Comparison of ENCODE assay signal across 2 cellular contexts in genomic region chr9:126788631-126789349, GRCh38.
TF ChIP-seq lines count a peak whose summit lies in the region.

No MANE protein-coding gene starts in this region.

TF ChIP-seq in GM23338, 12 proteins besides CTCF, POLR2A, EP300 and RAD21:
- no peak for TF ChIP-seq ETS1 (IDR thresholded peaks at IDR 0.05)
- no peak for TF ChIP-seq POLR2AphosphoS5 (IDR thresholded peaks at IDR 0.05; ENCODE audit: low read depth)
- TF ChIP-seq JUNB (IDR thresholded peaks at IDR 0.05; ENCODE audit: unreplicated experiment): no peak
- no peak for TF ChIP-seq ZNF331 (CRISPR knock-in tag; IDR thresholded peaks at IDR 0.05; ENCODE audit: low read depth)
- TF ChIP-seq EZH2 (IDR thresholded peaks at IDR 0.05; ENCODE audit: low read depth, unreplicated experiment): no peak
- TF ChIP-seq ZNF114 (CRISPR knock-in tag; IDR thresholded peaks at IDR 0.05): no peak
- no peak for TF ChIP-seq ZNF462 (CRISPR knock-in tag; IDR thresholded peaks at IDR 0.05)
- TF ChIP-seq STAT1 (IDR thresholded peaks at IDR 0.05; ENCODE audit: unreplicated experiment): no peak
- no peak for TF ChIP-seq REST (IDR thresholded peaks at IDR 0.05; ENCODE audit: unreplicated experiment)
- no peak for TF ChIP-seq CREB1 (CRISPR knock-in tag; IDR thresholded peaks at IDR 0.05; ENCODE audit: low read depth)
- TF ChIP-seq NANOG (IDR thresholded peaks at IDR 0.05; ENCODE audit: borderline replicate concordance): no peak
- no peak for TF ChIP-seq EZH2phosphoT487 (IDR thresholded peaks at IDR 0.05; ENCODE audit: unreplicated experiment)
TF ChIP-seq in GM23338: peak in this region for 0.

TF ChIP-seq in K562, 482 proteins besides CTCF, POLR2A, EP300 and RAD21 (continued from another document and continues in another):
- TF ChIP-seq, protein P1, sequence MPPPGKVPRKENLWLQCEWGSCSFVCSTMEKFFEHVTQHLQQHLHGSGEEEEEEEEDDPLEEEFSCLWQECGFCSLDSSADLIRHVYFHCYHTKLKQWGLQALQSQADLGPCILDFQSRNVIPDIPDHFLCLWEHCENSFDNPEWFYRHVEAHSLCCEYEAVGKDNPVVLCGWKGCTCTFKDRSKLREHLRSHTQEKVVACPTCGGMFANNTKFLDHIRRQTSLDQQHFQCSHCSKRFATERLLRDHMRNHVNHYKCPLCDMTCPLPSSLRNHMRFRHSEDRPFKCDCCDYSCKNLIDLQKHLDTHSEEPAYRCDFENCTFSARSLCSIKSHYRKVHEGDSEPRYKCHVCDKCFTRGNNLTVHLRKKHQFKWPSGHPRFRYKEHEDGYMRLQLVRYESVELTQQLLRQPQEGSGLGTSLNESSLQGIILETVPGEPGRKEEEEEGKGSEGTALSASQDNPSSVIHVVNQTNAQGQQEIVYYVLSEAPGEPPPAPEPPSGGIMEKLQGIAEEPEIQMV (tag; conservative IDR thresholded peaks at IDR 0.05; ENCODE audit: low read depth): no peak
- TF ChIP-seq NR2C2 (CRISPR knock-in tag; IDR thresholded peaks at IDR 0.05): no peak
- TF ChIP-seq NR2C2 (tag; IDR thresholded peaks at IDR 0.05): peak; percentile 66; the same call in 1 of the 2 replicates
- TF ChIP-seq MAFG (tag; conservative IDR thresholded peaks at IDR 0.05): peak; percentile 64
- TF ChIP-seq FOSL1 (tag; conservative IDR thresholded peaks at IDR 0.05): peak; percentile 35; the same call in 1 of the 2 replicates
- no peak for TF ChIP-seq ZBTB1 (CRISPR knock-in tag; IDR thresholded peaks at IDR 0.05; ENCODE audit: borderline replicate concordance, low read depth)
- TF ChIP-seq ZNF316 (IDR thresholded peaks at IDR 0.05): peak; percentile 83
- TF ChIP-seq, protein P2, sequence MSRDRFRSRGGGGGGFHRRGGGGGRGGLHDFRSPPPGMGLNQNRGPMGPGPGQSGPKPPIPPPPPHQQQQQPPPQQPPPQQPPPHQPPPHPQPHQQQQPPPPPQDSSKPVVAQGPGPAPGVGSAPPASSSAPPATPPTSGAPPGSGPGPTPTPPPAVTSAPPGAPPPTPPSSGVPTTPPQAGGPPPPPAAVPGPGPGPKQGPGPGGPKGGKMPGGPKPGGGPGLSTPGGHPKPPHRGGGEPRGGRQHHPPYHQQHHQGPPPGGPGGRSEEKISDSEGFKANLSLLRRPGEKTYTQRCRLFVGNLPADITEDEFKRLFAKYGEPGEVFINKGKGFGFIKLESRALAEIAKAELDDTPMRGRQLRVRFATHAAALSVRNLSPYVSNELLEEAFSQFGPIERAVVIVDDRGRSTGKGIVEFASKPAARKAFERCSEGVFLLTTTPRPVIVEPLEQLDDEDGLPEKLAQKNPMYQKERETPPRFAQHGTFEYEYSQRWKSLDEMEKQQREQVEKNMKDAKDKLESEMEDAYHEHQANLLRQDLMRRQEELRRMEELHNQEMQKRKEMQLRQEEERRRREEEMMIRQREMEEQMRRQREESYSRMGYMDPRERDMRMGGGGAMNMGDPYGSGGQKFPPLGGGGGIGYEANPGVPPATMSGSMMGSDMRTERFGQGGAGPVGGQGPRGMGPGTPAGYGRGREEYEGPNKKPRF (IDR thresholded peaks at IDR 0.05; ENCODE audit: low read depth, low read length): no peak
- TF ChIP-seq MAFF (IDR thresholded peaks at IDR 0.05; ENCODE audit: low read length): peak; percentile 36; the same call in 1 of the 2 replicates
- no peak for TF ChIP-seq ATF1 (CRISPR knock-in tag; IDR thresholded peaks at IDR 0.05)
- no peak for TF ChIP-seq ATF1 (tag; IDR thresholded peaks at IDR 0.05)
- TF ChIP-seq ARID1B (IDR thresholded peaks at IDR 0.05): no peak
- no peak for TF ChIP-seq ATF7 (IDR thresholded peaks at IDR 0.05)
- no peak for TF ChIP-seq ZKSCAN1 (IDR thresholded peaks at IDR 0.05; ENCODE audit: low read depth, low read length)
- TF ChIP-seq ARNT (IDR thresholded peaks at IDR 0.05): no peak
- TF ChIP-seq NR2C1 (IDR thresholded peaks at IDR 0.05): no peak
- 0 out of 2 replicates have a peak, but pooled peaks have one; percentile 30 for TF ChIP-seq NR2C1 (tag; IDR thresholded peaks at IDR 0.05)
- TF ChIP-seq NFE2 (IDR thresholded peaks at IDR 0.05; ENCODE audit: low read depth): 0 out of 2 replicates have a peak, but pooled peaks have one; percentile 25
- TF ChIP-seq, protein P3, sequence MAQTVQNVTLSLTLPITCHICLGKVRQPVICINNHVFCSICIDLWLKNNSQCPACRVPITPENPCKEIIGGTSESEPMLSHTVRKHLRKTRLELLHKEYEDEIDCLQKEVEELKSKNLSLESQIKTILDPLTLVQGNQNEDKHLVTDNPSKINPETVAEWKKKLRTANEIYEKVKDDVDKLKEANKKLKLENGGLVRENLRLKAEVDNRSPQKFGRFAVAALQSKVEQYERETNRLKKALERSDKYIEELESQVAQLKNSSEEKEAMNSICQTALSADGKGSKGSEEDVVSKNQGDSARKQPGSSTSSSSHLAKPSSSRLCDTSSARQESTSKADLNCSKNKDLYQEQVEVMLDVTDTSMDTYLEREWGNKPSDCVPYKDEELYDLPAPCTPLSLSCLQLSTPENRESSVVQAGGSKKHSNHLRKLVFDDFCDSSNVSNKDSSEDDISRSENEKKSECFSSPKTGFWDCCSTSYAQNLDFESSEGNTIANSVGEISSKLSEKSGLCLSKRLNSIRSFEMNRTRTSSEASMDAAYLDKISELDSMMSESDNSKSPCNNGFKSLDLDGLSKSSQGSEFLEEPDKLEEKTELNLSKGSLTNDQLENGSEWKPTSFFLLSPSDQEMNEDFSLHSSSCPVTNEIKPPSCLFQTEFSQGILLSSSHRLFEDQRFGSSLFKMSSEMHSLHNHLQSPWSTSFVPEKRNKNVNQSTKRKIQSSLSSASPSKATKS (CRISPR knock-in tag; IDR thresholded peaks at IDR 0.05): no peak
- TF ChIP-seq POLR2AphosphoS5 (IDR thresholded peaks at IDR 0.05; ENCODE audit: control insufficient read depth, insufficient read depth, low read depth, low read length): no peak
- no peak for TF ChIP-seq SMARCA5 (IDR thresholded peaks at IDR 0.05)
- no peak for TF ChIP-seq SMARCB1 (IDR thresholded peaks at IDR 0.05; ENCODE audit: insufficient read length, low read depth)
- TF ChIP-seq SRF (CRISPR knock-in tag; IDR thresholded peaks at IDR 0.05): no peak
- TF ChIP-seq BHLHE40 (IDR thresholded peaks at IDR 0.05; ENCODE audit: low read length): no peak
- TF ChIP-seq SLC30A9 (CRISPR knock-in tag; IDR thresholded peaks at IDR 0.05): no peak
- TF ChIP-seq CCNT2 (IDR thresholded peaks at IDR 0.05; ENCODE audit: borderline replicate concordance, extremely low read depth, insufficient read length, low read depth, low read length): no peak
- no peak for TF ChIP-seq LARP7 (IDR thresholded peaks at IDR 0.05)
- TF ChIP-seq NFIC (IDR thresholded peaks at IDR 0.05): no peak
- TF ChIP-seq, protein P4, sequence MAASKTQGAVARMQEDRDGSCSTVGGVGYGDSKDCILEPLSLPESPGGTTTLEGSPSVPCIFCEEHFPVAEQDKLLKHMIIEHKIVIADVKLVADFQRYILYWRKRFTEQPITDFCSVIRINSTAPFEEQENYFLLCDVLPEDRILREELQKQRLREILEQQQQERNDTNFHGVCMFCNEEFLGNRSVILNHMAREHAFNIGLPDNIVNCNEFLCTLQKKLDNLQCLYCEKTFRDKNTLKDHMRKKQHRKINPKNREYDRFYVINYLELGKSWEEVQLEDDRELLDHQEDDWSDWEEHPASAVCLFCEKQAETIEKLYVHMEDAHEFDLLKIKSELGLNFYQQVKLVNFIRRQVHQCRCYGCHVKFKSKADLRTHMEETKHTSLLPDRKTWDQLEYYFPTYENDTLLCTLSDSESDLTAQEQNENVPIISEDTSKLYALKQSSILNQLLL (CRISPR knock-in tag; IDR thresholded peaks at IDR 0.05; ENCODE audit: borderline replicate concordance): no peak
- TF ChIP-seq, protein P5, sequence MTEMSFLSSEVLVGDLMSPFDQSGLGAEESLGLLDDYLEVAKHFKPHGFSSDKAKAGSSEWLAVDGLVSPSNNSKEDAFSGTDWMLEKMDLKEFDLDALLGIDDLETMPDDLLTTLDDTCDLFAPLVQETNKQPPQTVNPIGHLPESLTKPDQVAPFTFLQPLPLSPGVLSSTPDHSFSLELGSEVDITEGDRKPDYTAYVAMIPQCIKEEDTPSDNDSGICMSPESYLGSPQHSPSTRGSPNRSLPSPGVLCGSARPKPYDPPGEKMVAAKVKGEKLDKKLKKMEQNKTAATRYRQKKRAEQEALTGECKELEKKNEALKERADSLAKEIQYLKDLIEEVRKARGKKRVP (CRISPR knock-in tag; IDR thresholded peaks at IDR 0.05): no peak
- TF ChIP-seq UBTF (IDR thresholded peaks at IDR 0.05; ENCODE audit: borderline replicate concordance in 1 of 2, low read depth in 2 of 2, low read length in 2 of 2): no peak
- no peak for TF ChIP-seq ZNF561 (CRISPR knock-in tag; conservative IDR thresholded peaks at IDR 0.05)
- TF ChIP-seq TGIF2 (CRISPR knock-in tag; IDR thresholded peaks at IDR 0.05): no peak
- no peak for TF ChIP-seq RBM15 (IDR thresholded peaks at IDR 0.05; ENCODE audit: insufficient read depth, low read length)
- no peak for TF ChIP-seq SRSF9 (IDR thresholded peaks at IDR 0.05; ENCODE audit: borderline replicate concordance, low read depth, low read length)
- no peak for TF ChIP-seq SMARCA4 (IDR thresholded peaks at IDR 0.05)
- TF ChIP-seq CBFB (CRISPR knock-in tag; IDR thresholded peaks at IDR 0.05): no peak
- TF ChIP-seq GTF2E2 (tag; IDR thresholded peaks at IDR 0.05): no peak
- TF ChIP-seq, protein P6, sequence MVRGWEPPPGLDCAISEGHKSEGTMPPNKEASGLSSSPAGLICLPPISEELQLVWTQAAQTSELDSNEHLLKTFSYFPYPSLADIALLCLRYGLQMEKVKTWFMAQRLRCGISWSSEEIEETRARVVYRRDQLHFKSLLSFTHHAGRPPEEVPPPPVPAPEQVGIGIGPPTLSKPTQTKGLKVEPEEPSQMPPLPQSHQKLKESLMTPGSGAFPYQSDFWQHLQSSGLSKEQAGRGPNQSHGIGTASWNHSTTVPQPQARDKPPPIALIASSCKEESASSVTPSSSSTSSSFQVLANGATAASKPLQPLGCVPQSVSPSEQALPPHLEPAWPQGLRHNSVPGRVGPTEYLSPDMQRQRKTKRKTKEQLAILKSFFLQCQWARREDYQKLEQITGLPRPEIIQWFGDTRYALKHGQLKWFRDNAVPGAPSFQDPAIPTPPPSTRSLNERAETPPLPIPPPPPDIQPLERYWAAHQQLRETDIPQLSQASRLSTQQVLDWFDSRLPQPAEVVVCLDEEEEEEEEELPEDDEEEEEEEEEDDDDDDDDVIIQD (CRISPR knock-in tag; IDR thresholded peaks at IDR 0.05): no peak
- no peak for TF ChIP-seq CREBBP (IDR thresholded peaks at IDR 0.05; ENCODE audit: low read depth, low read length)
- no peak for TF ChIP-seq ZZZ3 (IDR thresholded peaks at IDR 0.05)
- TF ChIP-seq ZNF764 (CRISPR knock-in tag; IDR thresholded peaks at IDR 0.05; ENCODE audit: low read depth): no peak
- TF ChIP-seq ZNF778 (CRISPR knock-in tag; IDR thresholded peaks at IDR 0.05): no peak
- TF ChIP-seq CHD4 (IDR thresholded peaks at IDR 0.05; ENCODE audit: insufficient read depth, insufficient replicate concordance, low read depth, low read length, poor library complexity, severe bottlenecking): no peak
- no peak for TF ChIP-seq ELF2 (CRISPR knock-in tag; IDR thresholded peaks at IDR 0.05)
- TF ChIP-seq, protein P7, sequence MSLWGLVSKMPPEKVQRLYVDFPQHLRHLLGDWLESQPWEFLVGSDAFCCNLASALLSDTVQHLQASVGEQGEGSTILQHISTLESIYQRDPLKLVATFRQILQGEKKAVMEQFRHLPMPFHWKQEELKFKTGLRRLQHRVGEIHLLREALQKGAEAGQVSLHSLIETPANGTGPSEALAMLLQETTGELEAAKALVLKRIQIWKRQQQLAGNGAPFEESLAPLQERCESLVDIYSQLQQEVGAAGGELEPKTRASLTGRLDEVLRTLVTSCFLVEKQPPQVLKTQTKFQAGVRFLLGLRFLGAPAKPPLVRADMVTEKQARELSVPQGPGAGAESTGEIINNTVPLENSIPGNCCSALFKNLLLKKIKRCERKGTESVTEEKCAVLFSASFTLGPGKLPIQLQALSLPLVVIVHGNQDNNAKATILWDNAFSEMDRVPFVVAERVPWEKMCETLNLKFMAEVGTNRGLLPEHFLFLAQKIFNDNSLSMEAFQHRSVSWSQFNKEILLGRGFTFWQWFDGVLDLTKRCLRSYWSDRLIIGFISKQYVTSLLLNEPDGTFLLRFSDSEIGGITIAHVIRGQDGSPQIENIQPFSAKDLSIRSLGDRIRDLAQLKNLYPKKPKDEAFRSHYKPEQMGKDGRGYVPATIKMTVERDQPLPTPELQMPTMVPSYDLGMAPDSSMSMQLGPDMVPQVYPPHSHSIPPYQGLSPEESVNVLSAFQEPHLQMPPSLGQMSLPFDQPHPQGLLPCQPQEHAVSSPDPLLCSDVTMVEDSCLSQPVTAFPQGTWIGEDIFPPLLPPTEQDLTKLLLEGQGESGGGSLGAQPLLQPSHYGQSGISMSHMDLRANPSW (CRISPR knock-in tag; IDR thresholded peaks at IDR 0.05): no peak
- no peak for TF ChIP-seq ZBTB49 (CRISPR knock-in tag; IDR thresholded peaks at IDR 0.05; ENCODE audit: borderline replicate concordance)
- TF ChIP-seq FOXA3 (CRISPR knock-in tag; conservative IDR thresholded peaks at IDR 0.05 in 1 of 2, IDR thresholded peaks at IDR 0.05 in 1 of 2): no peak
- no peak for TF ChIP-seq EGR1 (conservative IDR thresholded peaks at IDR 0.05)
- no peak for TF ChIP-seq IFI16 (CRISPR knock-in tag; IDR thresholded peaks at IDR 0.05)
